21 cellular contexts compared by ENCODE assay signal in genomic region chr3:56911363-56911762, GRCh38.
"Had no signal": no experiment of that assay in that cellular context is flagged by ENCODE, and none has a peak within 500 bp of the region (broad histone marks: within the 10 kb centered on the region; RNA-seq: fewer than 3 reads in every experiment).

No MANE protein-coding gene starts in this region.

- H3K27ac ChIP-seq: breast epithelium, colonic mucosa, epithelial cell of prostate, hepatocyte, neutrophil, ovary, prostate gland, thyroid gland had no signal

- H3K4me1 ChIP-seq: breast epithelium, colonic mucosa, prostate gland had no signal

- DNase-seq: activated CD4-positive, alpha-beta T cell treated with anti-CD3 and anti-CD28 coated beads, Interleukin-2, amount 50 U/mL, for 4 hours; activated CD8-positive, alpha-beta memory T cell treated with anti-CD3 and anti-CD28 coated beads for 24 hours; activated CD8-positive, alpha-beta memory T cell treated with anti-CD3 and anti-CD28 coated beads, Interleukin-2, amount 50 U/mL, for 4 hours; activated naive CD8-positive, alpha-beta T cell treated with anti-CD3 and anti-CD28 coated beads, Interleukin-2, amount 10 ng/mL, durations not matched to agents 7 days and 5 days; activated T-cell treated with anti-CD3 and anti-CD28 coated beads, Interleukin-2, amount 50 U/mL, for 24 hours; amniotic stem cell; colonic mucosa; immature natural killer cell; left lung; ovary; stimulated activated CD4-positive, alpha-beta T cell treated with anti-CD3 and anti-CD28 coated beads, Interleukin-12 subunit alpha, Interleukin-12 subunit beta, amount 100 ng/mL, for 4 hours; substantia nigra; T-cell; thyroid gland had no signal

- H3K27me3 ChIP-seq: breast epithelium, colonic mucosa, hepatocyte, left lung, ovary, thyroid gland had no signal

- H3K36me3 ChIP-seq: breast epithelium, colonic mucosa, left lung, neutrophil, ovary, prostate gland, thyroid gland had no signal

- ATAC-seq: activated T-helper 17 cell treated with anti-CD3 and anti-CD28 coated beads, Interleukin-2, amount 50 U/mL, for 72 hours; left lung; T-cell; WTC11 had no signal

- H3K4me3 ChIP-seq: breast epithelium, colonic mucosa, hepatocyte, left lung, ovary, prostate gland, thyroid gland had no signal

- H3K9me3 ChIP-seq: breast epithelium, colonic mucosa, left lung, neutrophil, ovary, prostate gland, thyroid gland had no signal
